23 cellular contexts compared by ENCODE assay signal in the genomic region with DNA sequence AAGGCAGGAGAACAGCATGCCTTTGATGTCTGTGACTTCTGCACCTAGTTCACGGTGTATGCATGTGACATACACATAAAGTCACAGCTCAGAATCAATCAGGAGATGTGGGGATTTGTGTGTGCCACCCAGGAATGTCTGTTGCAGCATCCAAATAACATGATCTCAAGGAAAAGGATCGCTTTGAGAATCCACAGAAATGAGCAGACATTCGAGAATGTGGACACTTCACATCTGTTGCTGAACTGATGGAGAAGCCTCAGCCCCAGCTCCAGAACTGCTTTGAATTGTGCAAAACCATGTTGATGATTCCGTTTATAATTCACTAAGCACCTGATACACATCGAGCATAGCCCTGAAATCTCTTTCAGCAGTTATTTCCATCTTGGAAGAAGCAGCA.
"Had no signal": no experiment of that assay in that cellular context is flagged by ENCODE, and none has a peak within 500 bp of the region (broad histone marks: within the 10 kb centered on the region; RNA-seq: fewer than 3 reads in every experiment).

No MANE protein-coding gene starts in this region.

- DNase-seq: KBM-7; NCI-H1092; NCI-H1105 treated with DMSO at 0.1 percent for 48 hours; NCI-H1417 treated with DMSO at 0.1 percent for 48 hours; NCI-H146; NCI-H1694 treated with DMSO at 0.1 percent for 48 hours; NCI-H1930; NCI-H2081; NCI-H2107; NCI-H226; NCI-H446; NCI-H510A; NCI-H524 treated with DMSO at 0.1 percent for 48 hours; NCI-H69; NCI-H774; NK-92 treated with Interleukin-12 subunit alpha and Interleukin-12 subunit beta, amount 100 ng/mL, for 24 hours; PC-3; SHP77; SK-N-SH; SW 1271 had no signal

- H3K27ac ChIP-seq: RWPE1 had no signal

- H3K27me3 ChIP-seq: MG63 had no signal

- H3K9ac ChIP-seq: SK-N-SH had no signal

- ATAC-seq: Panc1, PC-3 had no signal

- H3K4me2 ChIP-seq: SK-N-SH had no signal

- H3K4me3 ChIP-seq: MG63 had no signal

- H3K9me3 ChIP-seq: MG63, SK-N-SH had no signal
